32 cellular contexts compared by ENCODE assay signal in genomic region chr4:166625018-166625637, GRCh38.
DNase-seq lines count a peak whose midpoint lies in the region; ATAC-seq and TF ChIP-seq lines count a peak whose summit lies in the region.
"Had no signal": no experiment of that assay in that cellular context is flagged by ENCODE, and none has a peak within 500 bp of the region (broad histone marks: within the 10 kb centered on the region; RNA-seq: fewer than 3 reads in every experiment).

No MANE protein-coding gene starts in this region.

- H3K27me3 Mint-ChIP-seq in MCF 10A (ENCODE audit: insufficient read depth, unreplicated experiment): no peaks in the 10 kb centered on the region
- H3K27me3 Mint-ChIP-seq: activated CD4-positive, alpha-beta T cell treated with anti-CD3 and anti-CD28 coated beads, Interleukin-2, amount 10 ng/mL, durations not matched to agents 7 days and 5 days; activated naive CD8-positive, alpha-beta T cell treated with anti-CD3 and anti-CD28 coated beads, Interleukin-2, amount 50 U/mL, for 24 hours; central memory CD8-positive, alpha-beta T cell; type B pancreatic cell had no signal

- no peaks in the 10 kb centered on the region for H3K36me3 ChIP-seq in Karpas-422 (ENCODE audit: insufficient read depth, low read length)
- no peaks in the 10 kb centered on the region for H3K36me3 ChIP-seq in heart right ventricle
- H3K36me3 ChIP-seq: BE2C, esophagus squamous epithelium, left ventricle myocardium inferior, neural progenitor cell, right lobe of liver had no signal

- peaks cover 40% of the 10 kb centered on the region for H3K9me3 ChIP-seq in Karpas-422 (ENCODE audit: low read length)
- H3K9me3 ChIP-seq in heart right ventricle: no peaks in the 10 kb centered on the region
- H3K9me3 ChIP-seq: BE2C, Caco-2, left ventricle myocardium inferior, right lobe of liver had no signal

- POLR2A ChIA-PET in MCF 10A (lab: Yijun Ruan, JAX): no interaction called here

- H3K9ac ChIP-seq in Karpas-422 (ENCODE audit: low read length): no peak overlapping the region
- H3K9ac ChIP-seq: neural progenitor cell had no signal

- no peaks in the 10 kb centered on the region for H3K9me3 Mint-ChIP-seq in MCF 10A (ENCODE audit: unreplicated experiment)
- H3K9me3 Mint-ChIP-seq: activated CD4-positive, alpha-beta T cell treated with anti-CD3 and anti-CD28 coated beads, Interleukin-2, amount 10 ng/mL, durations not matched to agents 7 days and 5 days; neural progenitor cell; type B pancreatic cell had no signal

- H3K9me2 ChIP-seq in Karpas-422 (replicated peaks; ENCODE audit: insufficient read depth, low read length): 0 out of 2 replicates have a peak, but pooled peaks cover 3% of the 10 kb centered on the region

- no peak overlapping the region for H3K4me3 Mint-ChIP-seq in MCF 10A (ENCODE audit: unreplicated experiment)
- H3K4me3 Mint-ChIP-seq: activated CD4-positive, alpha-beta T cell treated with anti-CD3 and anti-CD28 coated beads, Interleukin-2, amount 10 ng/mL, durations not matched to agents 7 days and 5 days; activated naive CD8-positive, alpha-beta T cell treated with anti-CD3 and anti-CD28 coated beads, Interleukin-2, amount 50 U/mL, for 24 hours; activated T-cell treated with anti-CD3 and anti-CD28 coated beads, Interleukin-2, amount 50 U/mL, for 4 hours; central memory CD8-positive, alpha-beta T cell; neural progenitor cell; type B pancreatic cell had no signal

- H3K36me3 Mint-ChIP-seq in MCF 10A (ENCODE audit: insufficient read depth, unreplicated experiment): no peaks in the 10 kb centered on the region
- H3K36me3 Mint-ChIP-seq: neural progenitor cell, type B pancreatic cell had no signal

- no peak overlapping the region for H3K4me2 ChIP-seq in Karpas-422 (ENCODE audit: low read depth, low read length, poor library complexity, severe bottlenecking)
- H3K4me2 ChIP-seq: neural progenitor cell had no signal

- TF ChIP-seq CTCF in MCF 10A (IDR thresholded peaks at IDR 0.05; ENCODE audit: unreplicated experiment) (no peak), heart right ventricle (IDR thresholded peaks at IDR 0.05) (no peak)

- ATAC-seq in GM18502 (IDR thresholded peaks at IDR 0.05; ENCODE audit: poor library complexity, unreplicated experiment) (peak; percentile 52), GM21529 (IDR thresholded peaks at IDR 0.05; ENCODE audit: unreplicated experiment) (peak; percentile 53), HG02885 (IDR thresholded peaks at IDR 0.05; ENCODE audit: poor library complexity, unreplicated experiment) (peak; percentile 35), heart right ventricle (no peak)
- ATAC-seq: activated naive CD8-positive, alpha-beta T cell treated with anti-CD3 and anti-CD28 coated beads, Interleukin-2, amount 50 U/mL, for 24 hours; activated T-cell treated with anti-CD3 and anti-CD28 coated beads, Interleukin-2, amount 50 U/mL, for 4 hours; Panc1; right lobe of liver had no signal

- H3K4me1 ChIP-seq in Karpas-422 (ENCODE audit: low read length) (no peaks in the 10 kb centered on the region), heart right ventricle (no peaks in the 10 kb centered on the region)
- H3K4me1 ChIP-seq: Caco-2, esophagus squamous epithelium, left ventricle myocardium inferior, neural progenitor cell, right lobe of liver had no signal

- intact Hi-C loops in posterior vena cava (cut with DNase I): no loop called here
- intact Hi-C loops in MCF 10A (cut with micrococcal nuclease): no loop called here
- intact Hi-C loops in heart right ventricle (cut with DNase I): no loop called here

- H4K20me1 ChIP-seq in Karpas-422 (ENCODE audit: insufficient read depth, low read depth, low read length): no peaks in the 10 kb centered on the region

- H2AFZ ChIP-seq in Karpas-422 (ENCODE audit: low read length): no peak overlapping the region
- H2AFZ ChIP-seq: neural progenitor cell had no signal

- H3K4me1 Mint-ChIP-seq in MCF 10A (ENCODE audit: insufficient read depth, unreplicated experiment): no peaks in the 10 kb centered on the region
- H3K4me1 Mint-ChIP-seq: activated CD4-positive, alpha-beta T cell treated with anti-CD3 and anti-CD28 coated beads, Interleukin-2, amount 10 ng/mL, durations not matched to agents 7 days and 5 days; activated naive CD8-positive, alpha-beta T cell treated with anti-CD3 and anti-CD28 coated beads, Interleukin-2, amount 50 U/mL, for 24 hours; central memory CD8-positive, alpha-beta T cell had no signal

- H3K27me3 ChIP-seq in Karpas-422 (ENCODE audit: low read length) (no peaks in the 10 kb centered on the region), heart right ventricle (no peaks in the 10 kb centered on the region)
- H3K27me3 ChIP-seq: BE2C, esophagus squamous epithelium, neural progenitor cell, right lobe of liver had no signal

- H3K4me3 ChIP-seq in Karpas-422 (ENCODE audit: low read length): no peak overlapping the region
- H3K4me3 ChIP-seq in heart right ventricle: no peak overlapping the region
- H3K4me3 ChIP-seq: esophagus squamous epithelium, left ventricle myocardium inferior, neural progenitor cell, right lobe of liver had no signal

- CTCF ChIA-PET in MCF 10A (lab: Yijun Ruan, JAX): no interaction called here

- no TSS peak for BruUV-seq in MCF 10A (replicated peaks; lab: Mats Ljungman, UMichigan)

- no peaks in the 10 kb centered on the region for H3K79me2 ChIP-seq in Karpas-422 (ENCODE audit: low read length)

- DNase-seq in Karpas-422 (peak; percentile 5), posterior vena cava (ENCODE audit: low spot score) (no peak), MCF 10A (ENCODE audit: unreplicated experiment) (no peak), heart right ventricle (no peak)
- DNase-seq in activated CD4-positive, alpha-beta T cell treated with anti-CD3 and anti-CD28 coated beads for 1 hour: no peak
- DNase-seq: activated CD4-positive, alpha-beta T cell treated with anti-CD3 and anti-CD28 coated beads, Interleukin-2, amount 10 ng/mL, durations not matched to agents 7 days and 5 days; activated naive CD8-positive, alpha-beta T cell treated with anti-CD3 and anti-CD28 coated beads, Interleukin-2, amount 50 U/mL, for 24 hours; activated T-cell treated with anti-CD3 and anti-CD28 coated beads, Interleukin-2, amount 50 U/mL, for 4 hours; BE2C; Caco-2; DMS79; esophagus squamous epithelium; foreskin melanocyte; GDM1; GOT3; left ventricle myocardium inferior; mesendoderm; NCI-H1092 treated with DMSO at 0.1 percent for 48 hours; NCI-H2029; NCI-H524 treated with DMSO at 0.1 percent for 48 hours; right lobe of liver; SHP77 treated with DMSO at 0.1 percent for 48 hours; stimulated activated CD4-positive, alpha-beta T cell treated with anti-CD3 and anti-CD28 coated beads, Interleukin-4, amount 100 ng/mL, for 1 hour; SW 1271; T1000 had no signal

- no peak overlapping the region for H3K27ac Mint-ChIP-seq in MCF 10A (ENCODE audit: low read depth, unreplicated experiment)
- H3K27ac Mint-ChIP-seq: activated CD4-positive, alpha-beta T cell treated with anti-CD3 and anti-CD28 coated beads, Interleukin-2, amount 10 ng/mL, durations not matched to agents 7 days and 5 days; activated naive CD8-positive, alpha-beta T cell treated with anti-CD3 and anti-CD28 coated beads, Interleukin-2, amount 50 U/mL, for 24 hours; neural progenitor cell; type B pancreatic cell had no signal

- no peak overlapping the region for H3K27ac ChIP-seq in Karpas-422 (ENCODE audit: low read length)
- no peak overlapping the region for H3K27ac ChIP-seq in heart right ventricle
- H3K27ac ChIP-seq: esophagus squamous epithelium, left ventricle myocardium inferior, neural progenitor cell, right lobe of liver had no signal

- 61 to 62% methylated on average over 1 of the region's 1 CpG for WGBS in heart right ventricle, 2 donors

Comparison
In these comparisons a context has a peak if more than half of its experiments do, and no peak if none do; other contexts are left out.
1. ATAC-seq: peak in GM18502 (single experiment), GM21529 (single experiment) and HG02885 (single experiment); none in heart right ventricle (0 of 8).